Comparison of ENCODE assay signal across 11 cellular contexts in genomic region chr12:132415456-132416120, GRCh38.
DNase-seq lines count a peak whose midpoint lies in the region; ATAC-seq and TF ChIP-seq lines count a peak whose summit lies in the region.
"Had no signal": no experiment of that assay in that cellular context is flagged by ENCODE, and none has a peak within 500 bp of the region (broad histone marks: within the 10 kb centered on the region; RNA-seq: fewer than 3 reads in every experiment).

No MANE protein-coding gene starts in this region.

- DNase-seq in heart left ventricle (no peak), left ventricle myocardium inferior (no peak), PC-3 (no peak), right cardiac atrium (peak in 2 of 3 donors; percentile 36 to 41), aorta (no peak), HAP-1 (ENCODE audit: low spot score in 2 of 2) (no peak), GM13976 (ENCODE audit: low spot score) (no peak), NCI-H2171 treated with DMSO at 0.1 percent for 48 hours (lab: John Stamatoyannopoulos, UW) (no peak)

- intact Hi-C loops in heart left ventricle (cut with DNase I) (loop anchor here (1.0 to 10.0 kb wide), 10 partner anchors 107 to 263 kb away; no protein-coding TSS in a partner anchor), left ventricle myocardium inferior (cut with micrococcal nuclease) (loop anchor here (10.0 kb wide), 2 partner anchors 109 to 199 kb away; partner anchors contain the start of genes LRCOL1 and P2RX2), PC-3 (cut with micrococcal nuclease) (loop anchor here (1.0 to 2.0 kb wide), 4 partner anchors 109 to 261 kb away; no protein-coding TSS in a partner anchor), right cardiac atrium (cut with DNase I) (loop anchor here (2.0 to 10.0 kb wide), 5 partner anchors 107 to 261 kb away; partner anchors contain the start of gene LRCOL1 (in 2 of the 4)), aorta (cut with DNase I) (loop anchor here (2.0 to 5.0 kb wide), 4 partner anchors 107 to 199 kb away; partner anchors contain the start of gene LRCOL1 (in 1 of the 2))

- WGBS in heart left ventricle, 4 donors, result 63 to 73% (median 69%) methylated on average over 10 to 21 of the region's 21 CpGs
- WGBS in right cardiac atrium, result 66% methylated on average over 21 of the region's 21 CpGs
- 43 to 59% methylated on average over 21 of the region's 21 CpGs for WGBS in aorta, 2 donors

- no TSS peak for BruUV-seq in PC-3 (replicated peaks; lab: Mats Ljungman, UMichigan)

- no peaks in the 10 kb centered on the region for H3K79me2 ChIP-seq in PC-3 (ENCODE audit: low read length)

- peak; percentile 7 to 22 (median 9) for ATAC-seq in heart left ventricle
- peak; percentile 20 for ATAC-seq in PC-3
- peak; percentile 11 to 13 for ATAC-seq in right cardiac atrium
- ATAC-seq in aorta (ENCODE audit: low FRiP score), result peak; percentile 15

- H3K4me3 ChIP-seq in heart left ventricle (no peak overlapping the region), left ventricle myocardium inferior (no peak overlapping the region), PC-3 (ENCODE audit: low read length) (peak overlapping the region; percentile 41; the same call in 1 of the 2 replicates), right cardiac atrium (ENCODE audit: low read length) (no peak overlapping the region), aorta (ENCODE audit: low read length in 2 of 2) (no peak overlapping the region), HAP-1 (no peak overlapping the region)
- H3K4me3 ChIP-seq: ascending aorta, tibial nerve had no signal

- H3K36me3 ChIP-seq in heart left ventricle, result no peaks in the 10 kb centered on the region
- H3K36me3 ChIP-seq in left ventricle myocardium inferior, result no peaks in the 10 kb centered on the region
- no peaks in the 10 kb centered on the region for H3K36me3 ChIP-seq in PC-3 (ENCODE audit: low read depth, low read length)
- H3K36me3 ChIP-seq in aorta (ENCODE audit: control insufficient read depth in 1 of 2, insufficient read depth in 2 of 2, low read length in 1 of 2), result no peaks in the 10 kb centered on the region
- H3K36me3 ChIP-seq in HAP-1 (replicated peaks), result no peaks in the 10 kb centered on the region
- H3K36me3 ChIP-seq: ascending aorta, tibial nerve had no signal

- no peak overlapping the region for H3K9ac ChIP-seq in PC-3 (ENCODE audit: low read length)

- no peaks in the 10 kb centered on the region for H4K20me1 ChIP-seq in PC-3 (ENCODE audit: low read length)

- H3K27me3 ChIP-seq in heart left ventricle, result peaks cover 5 to 66% (median 31%) of the 10 kb centered on the region in 9 donors
- H3K27me3 ChIP-seq in left ventricle myocardium inferior (ENCODE audit: low read depth), result peaks cover 73% of the 10 kb centered on the region
- peaks cover 16% of the 10 kb centered on the region for H3K27me3 ChIP-seq in PC-3 (ENCODE audit: low read length)
- H3K27me3 ChIP-seq in right cardiac atrium (ENCODE audit: control insufficient read depth, insufficient read depth), result no peaks in the 10 kb centered on the region
- H3K27me3 ChIP-seq in aorta (ENCODE audit: control insufficient read depth in 1 of 2, insufficient read depth in 2 of 2, low read length in 1 of 2), result no peaks in the 10 kb centered on the region
- H3K27me3 ChIP-seq in HAP-1 (ENCODE audit: low read depth), result peaks cover 5% of the 10 kb centered on the region
- H3K27me3 ChIP-seq: ascending aorta had no signal

- in situ Hi-C loops in HAP-1 (cut with MboI; ENCODE audit: low sequenced_read_pairs), result loop anchor here (5.0 to 10.0 kb wide), 3 partner anchors 109 to 263 kb away; no protein-coding TSS in a partner anchor
- in situ Hi-C loops in GM13976 (cut with MboI; ENCODE audit: low sequenced_read_pairs, unreplicated experiment), result loop anchor here (5.0 to 25.0 kb wide), 2 partner anchors 97 to 197 kb away; partner anchors contain the start of genes LRCOL1 and P2RX2

- CTCF ChIA-PET in PC-3 (lab: Charles Lee), result interaction anchor here (0.6 to 2.1 kb wide), 4 partner anchors 13 to 197 kb away, joined by 3 to 14 read pairs (median 4); no protein-coding TSS in a partner anchor

- POLR2A ChIA-PET in PC-3 (lab: Charles Lee; ENCODE audit: unreplicated experiment), result no interaction called here

- H3K27ac ChIP-seq in heart left ventricle (no peak overlapping the region), left ventricle myocardium inferior (replicated peaks) (no peak overlapping the region), PC-3 (ENCODE audit: low read length) (no peak overlapping the region), right cardiac atrium (ENCODE audit: low read length) (no peak overlapping the region), aorta (ENCODE audit: low read depth in 1 of 2, low read length in 2 of 2) (no peak overlapping the region)
- H3K27ac ChIP-seq: ascending aorta, epithelial cell of prostate, tibial nerve had no signal

- TF ChIP-seq POLR2A in heart left ventricle (IDR thresholded peaks at IDR 0.05), result no peak

- H3K4me1 ChIP-seq in heart left ventricle (peaks cover 0 to 10% (median 6%) of the 10 kb centered on the region in 12 donors), left ventricle myocardium inferior (peaks cover 10% of the 10 kb centered on the region), PC-3 (ENCODE audit: insufficient read depth, low read length) (no peaks in the 10 kb centered on the region; the same call in 1 of the 2 replicates), right cardiac atrium (ENCODE audit: control insufficient read depth, insufficient read depth, low read length) (no peaks in the 10 kb centered on the region), aorta (ENCODE audit: control insufficient read depth in 1 of 2, insufficient read depth in 2 of 2, low read length in 2 of 2) (no peaks in the 10 kb centered on the region), HAP-1 (no peaks in the 10 kb centered on the region)
- H3K4me1 ChIP-seq: ascending aorta had no signal

- no peaks in the 10 kb centered on the region for H3F3A ChIP-seq in PC-3 (ENCODE audit: low read length, unreplicated experiment)

- H3K9me3 ChIP-seq in heart left ventricle, result no peaks in the 10 kb centered on the region
- no peaks in the 10 kb centered on the region for H3K9me3 ChIP-seq in left ventricle myocardium inferior (replicated peaks)
- H3K9me3 ChIP-seq in PC-3 (ENCODE audit: low read length), result no peaks in the 10 kb centered on the region
- no peaks in the 10 kb centered on the region for H3K9me3 ChIP-seq in right cardiac atrium (ENCODE audit: control insufficient read depth, low read length)
- peaks cover 2% of the 10 kb centered on the region for H3K9me3 ChIP-seq in aorta (ENCODE audit: control insufficient read depth, low read length)
- no peaks in the 10 kb centered on the region for H3K9me3 ChIP-seq in HAP-1
- H3K9me3 ChIP-seq: ascending aorta had no signal

- peak overlapping the region; percentile 75; the same call in 1 of the 2 replicates for H3K4me2 ChIP-seq in PC-3 (ENCODE audit: low read length)

- H3K9me2 ChIP-seq in PC-3 (replicated peaks; ENCODE audit: low read length), result no peaks in the 10 kb centered on the region

- no peak for TF ChIP-seq CTCF in heart left ventricle (IDR thresholded peaks at IDR 0.05)
- no peak for TF ChIP-seq CTCF in left ventricle myocardium inferior (IDR thresholded peaks at IDR 0.05; ENCODE audit: borderline replicate concordance)
- TF ChIP-seq CTCF in PC-3 (conservative IDR thresholded peaks at IDR 0.05; ENCODE audit: low read depth, low read length), result no peak
- no peak for TF ChIP-seq CTCF in GM13976 (IDR thresholded peaks at IDR 0.05; ENCODE audit: borderline replicate concordance, control extremely low read depth, extremely low read depth, insufficient read depth, missing control alignments)

- 0 out of 2 replicates have a peak overlapping the region, but pooled peaks have one; percentile 42 for H2AFZ ChIP-seq in PC-3 (ENCODE audit: low read length)

Comparison
In these comparisons a context has a peak if more than half of its experiments do, and no peak if none do; other contexts are left out.
1. DNase-seq: peak in right cardiac atrium (2 of 3); none in heart left ventricle (0 of 5), left ventricle myocardium inferior (single experiment), PC-3 (single experiment), aorta (0 of 2), HAP-1 (0 of 2), GM13976 (single experiment) and NCI-H2171 treated with DMSO at 0.1 percent for 48 hours (single experiment).
2. Peak in every context shown above with its lines, with median percentiles within 50 percentile points of each other: ATAC-seq.